Comparison of ENCODE assay signal across 22 cellular contexts in genomic region chr9:124409410-124409809, GRCh38. TPM values are rescaled to one million over a fixed set of nuclear protein-coding genes. Genes with fewer than 3 reads are reported as not detected.
DNase-seq lines count a peak whose midpoint lies in the region; ATAC-seq, FAIRE-seq and TF ChIP-seq lines count a peak whose summit lies in the region.
"Had no signal": no experiment of that assay in that cellular context is flagged by ENCODE, and none has a peak within 500 bp of the region (broad histone marks: within the 10 kb centered on the region; RNA-seq: fewer than 3 reads in every experiment).

No MANE protein-coding gene starts in this region.

- no peak overlapping the region for H3K27ac Mint-ChIP-seq in activated T-helper 2 cell treated with anti-CD3 and anti-CD28 coated beads, Interferon-gamma antibody, Interleukin-2, Interleukin-4, amounts not matched to agents 10 μg/mL and 5 μg/mL and 100 μg/mL, durations not matched to agents 14 hours and 24 hours and 36 hours
- H3K27ac Mint-ChIP-seq: CD8-positive, alpha-beta T cell had no signal

- no peaks in the 10 kb centered on the region for H3K9me3 ChIP-seq in adrenal gland (replicated peaks in 1 of 3)
- no peaks in the 10 kb centered on the region for H3K9me3 ChIP-seq in osteoblast (ENCODE audit: low read depth, low read length)
- H3K9me3 ChIP-seq: A549; BLaER1 treated with 17β-estradiol and CSF1 and Interleukin-3, amounts not matched to agents 10 nM and 100 nM; HAP-1 had no signal

- H3K27me3 ChIP-seq in adrenal gland (no peaks in the 10 kb centered on the region), osteoblast (ENCODE audit: insufficient read depth, low read length) (no peaks in the 10 kb centered on the region)
- H3K27me3 ChIP-seq: BLaER1 treated with 17β-estradiol and CSF1 and Interleukin-3, amounts not matched to agents 10 nM and 100 nM had no signal

- peaks cover 86% of the 10 kb centered on the region for H3K36me3 Mint-ChIP-seq in activated T-helper 2 cell treated with anti-CD3 and anti-CD28 coated beads, Interferon-gamma antibody, Interleukin-2, Interleukin-4, amounts not matched to agents 10 μg/mL and 5 μg/mL and 100 μg/mL, durations not matched to agents 14 hours and 24 hours and 36 hours (ENCODE audit: low read depth)

- no peak overlapping the region for H3K4me2 ChIP-seq in osteoblast (ENCODE audit: insufficient read depth, low read length)
- H3K4me2 ChIP-seq: A549; BLaER1 treated with 17β-estradiol and CSF1 and Interleukin-3, amounts not matched to agents 10 nM and 100 nM had no signal

- H3K36me3 ChIP-seq in adrenal gland (replicated peaks in 1 of 2) (peaks cover 0 to 64% of the 10 kb centered on the region in 2 donors), osteoblast (ENCODE audit: insufficient read depth, low read length) (peaks cover 92% of the 10 kb centered on the region)

- no peak for ATAC-seq in GM18907 (IDR thresholded peaks at IDR 0.05; ENCODE audit: unreplicated experiment)
- ATAC-seq: CD8-positive, alpha-beta T cell; PC-3; SK-N-SH treated with all-trans-retinoic acid at 6 μM for 48 hours had no signal

- H2AFZ ChIP-seq in osteoblast (ENCODE audit: low read length), result no peak overlapping the region

- H3K4me1 ChIP-seq in adrenal gland (replicated peaks in 1 of 2), result peaks cover 27 to 63% of the 10 kb centered on the region in 2 donors
- H3K4me1 ChIP-seq in osteoblast (ENCODE audit: insufficient read depth, low read length), result peaks cover 33% of the 10 kb centered on the region

- H3K4me3 ChIP-seq in adrenal gland (no peak overlapping the region), epithelial cell of proximal tubule (ENCODE audit: low read depth, low read length) (peak overlapping the region; percentile 19), osteoblast (ENCODE audit: insufficient read depth, low read length) (no peak overlapping the region)
- H3K4me3 ChIP-seq: A549; BLaER1 treated with 17β-estradiol and CSF1 and Interleukin-3, amounts not matched to agents 10 nM and 100 nM; HAP-1 had no signal

- H4K20me1 ChIP-seq in osteoblast (ENCODE audit: insufficient read depth, low read length), result peaks cover 20% of the 10 kb centered on the region

- FAIRE-seq in GM12892 (lab: Jason Lieb, UNC), result peak; percentile 76
- FAIRE-seq: A549 had no signal

- H3K27me3 Mint-ChIP-seq in activated T-helper 2 cell treated with anti-CD3 and anti-CD28 coated beads, Interferon-gamma antibody, Interleukin-2, Interleukin-4, amounts not matched to agents 10 μg/mL and 5 μg/mL and 100 μg/mL, durations not matched to agents 14 hours and 24 hours and 36 hours (ENCODE audit: low read depth), result no peaks in the 10 kb centered on the region

- H3K9me3 Mint-ChIP-seq in activated T-helper 2 cell treated with anti-CD3 and anti-CD28 coated beads, Interferon-gamma antibody, Interleukin-2, Interleukin-4, amounts not matched to agents 10 μg/mL and 5 μg/mL and 100 μg/mL, durations not matched to agents 14 hours and 24 hours and 36 hours, result no peaks in the 10 kb centered on the region
- H3K9me3 Mint-ChIP-seq: CD8-positive, alpha-beta T cell had no signal

- TF ChIP-seq POLR2A in GM12892 (IDR thresholded peaks at IDR 0.05; ENCODE audit: low read depth, low read length), result no peak
- no peak for TF ChIP-seq POLR2A in adrenal gland (IDR thresholded peaks at IDR 0.05)

- peaks cover 31% of the 10 kb centered on the region for H3K4me1 Mint-ChIP-seq in activated T-helper 2 cell treated with anti-CD3 and anti-CD28 coated beads, Interferon-gamma antibody, Interleukin-2, Interleukin-4, amounts not matched to agents 10 μg/mL and 5 μg/mL and 100 μg/mL, durations not matched to agents 14 hours and 24 hours and 36 hours (ENCODE audit: low read depth)

- 51 to 67% (median 62%) methylated on average over 3 of the region's 3 CpGs for WGBS in adrenal gland, 4 donors

- peak overlapping the region; percentile 46 to 78 (median 52) for H3K27ac ChIP-seq in adrenal gland
- peak overlapping the region; percentile 40 for H3K27ac ChIP-seq in osteoblast (ENCODE audit: low read depth, low read length)
- H3K27ac ChIP-seq: A549; BLaER1 treated with 17β-estradiol and CSF1 and Interleukin-3, amounts not matched to agents 10 nM and 100 nM had no signal

- intact Hi-C loops in adrenal gland (cut with DNase I), result no loop called here
- intact Hi-C loops in activated T-helper 2 cell treated with anti-CD3 and anti-CD28 coated beads, Interferon-gamma antibody, Interleukin-2, Interleukin-4, amounts not matched to agents 10 μg/mL and 5 μg/mL and 100 μg/mL, durations not matched to agents 14 hours and 24 hours and 36 hours (cut with micrococcal nuclease), result no loop called here

- peaks cover 79% of the 10 kb centered on the region for H3K79me2 ChIP-seq in osteoblast (ENCODE audit: insufficient read depth, low read length)

- CTCF ChIA-PET in GM10248 (lab: Yijun Ruan, JAX), result interaction anchor here (1.1 to 2.4 kb wide), 3 partner anchors 8 to 128 kb away, joined by 6 to 9 read pairs (median 6); no protein-coding TSS in a partner anchor

- TF ChIP-seq CTCF in adrenal gland (IDR thresholded peaks at IDR 0.05) (no peak), epithelial cell of proximal tubule (conservative IDR thresholded peaks at IDR 0.05; ENCODE audit: low read depth, low read length) (no peak), osteoblast (IDR thresholded peaks at IDR 0.05; ENCODE audit: extremely low read depth, low read depth, low read length) (no peak), GM10248 (IDR thresholded peaks at IDR 0.05; ENCODE audit: control extremely low read depth, extremely low read depth, low read depth, missing control alignments) (no peak)

- POLR2A ChIA-PET in GM10248 (lab: Yijun Ruan, JAX), result no interaction called here

- DNase-seq in GM12892 (ENCODE audit: insufficient read length), result no peak
- DNase-seq in adrenal gland, result no peak
- no peak for DNase-seq in epithelial cell of proximal tubule (ENCODE audit: low read depth)
- no peak for DNase-seq in osteoblast (ENCODE audit: insufficient read length, low spot score, missing footprints)
- no peak for DNase-seq in GM10248 (ENCODE audit: extremely low spot score)
- no peak for DNase-seq in activated T-helper 2 cell treated with anti-CD3 and anti-CD28 coated beads, Interferon-gamma antibody, Interleukin-2, Interleukin-4, amounts not matched to agents 10 μg/mL and 5 μg/mL and 100 μg/mL, durations not matched to agents 14 hours and 24 hours and 36 hours (ENCODE audit: low spot score)
- no peak for DNase-seq in NCI-H146 (lab: John Stamatoyannopoulos, UW)
- DNase-seq: CD8-positive, alpha-beta T cell; DMS53; KBM-7; NCI-H1105 treated with DMSO at 0.1 percent for 48 hours; NCI-H1930; NCI-H226; NCI-H526; PC-3; RPMI8226; SHP77 treated with DMSO at 0.1 percent for 48 hours had no signal

- H3K4me3 Mint-ChIP-seq in activated T-helper 2 cell treated with anti-CD3 and anti-CD28 coated beads, Interferon-gamma antibody, Interleukin-2, Interleukin-4, amounts not matched to agents 10 μg/mL and 5 μg/mL and 100 μg/mL, durations not matched to agents 14 hours and 24 hours and 36 hours (ENCODE audit: low read depth), result no peak overlapping the region
- H3K4me3 Mint-ChIP-seq: CD8-positive, alpha-beta T cell had no signal

RNA-seq across cellular contexts. Expression of gene PSMB7, which starts 5.8 kb away (rescaled TPM):
- polyA plus RNA-seq in GM12892 (2012; ENCODE audit: missing spikeins), result 232 TPM
- total RNA-seq in adrenal gland (100 to 1,000 TPM; 107 to 258 (median 155) TPM), epithelial cell of proximal tubule (193 and 348 TPM in 2 replicates), osteoblast (136 and 138 TPM in 2 replicates)
- 100 to 1,000 TPM; 132 to 376 (median 304) TPM for polyA plus RNA-seq in adrenal gland
- 205 and 211 TPM in 2 replicates for total RNA-seq in activated T-helper 2 cell treated with anti-CD3 and anti-CD28 coated beads, Interferon-gamma antibody, Interleukin-2, Interleukin-4, amounts not matched to agents 10 μg/mL and 5 μg/mL and 100 μg/mL, durations not matched to agents 14 hours and 24 hours and 36 hours

RNA-seq across cellular contexts. Expression of gene ADGRD2, which starts 40.8 kb away (rescaled TPM):
- polyA plus RNA-seq in GM12892 (2012; ENCODE audit: missing spikeins), result 0.15 TPM
- 1 to 10 TPM in 1 of 8 donors, under 1 TPM in 4, not detected in 3; 0.29 to 4.4 (median 0.39) TPM for total RNA-seq in adrenal gland
- polyA plus RNA-seq in adrenal gland, result 1 to 10 TPM in 1 of 3 donors, under 1 TPM in 2; 0.16 to 1.0 (median 0.53) TPM
- total RNA-seq in epithelial cell of proximal tubule, result not detected in 2 replicates
- total RNA-seq in osteoblast, result not detected in 2 replicates
- not detected in 2 replicates for total RNA-seq in activated T-helper 2 cell treated with anti-CD3 and anti-CD28 coated beads, Interferon-gamma antibody, Interleukin-2, Interleukin-4, amounts not matched to agents 10 μg/mL and 5 μg/mL and 100 μg/mL, durations not matched to agents 14 hours and 24 hours and 36 hours
- total RNA-seq: CD8-positive, alpha-beta T cell; PC-3 had no signal
- polyA plus RNA-seq: A549 had no signal
